23 cellular contexts compared by ENCODE assay signal in genomic region chr19:54477650-54478049, GRCh38. TPM values are rescaled to one million over a fixed set of nuclear protein-coding genes. Genes with fewer than 3 reads are reported as not detected.
DNase-seq lines count a peak whose midpoint lies in the region; ATAC-seq, FAIRE-seq and TF ChIP-seq lines count a peak whose summit lies in the region.
"Had no signal": no experiment of that assay in that cellular context is flagged by ENCODE, and none has a peak within 500 bp of the region (broad histone marks: within the 10 kb centered on the region; RNA-seq: fewer than 3 reads in every experiment).

No MANE protein-coding gene starts in this region.

- H3K27ac Mint-ChIP-seq in activated CD8-positive, alpha-beta T cell treated with anti-CD3 and anti-CD28 coated beads for 36 hours, result no peak overlapping the region

- peaks cover 11% of the 10 kb centered on the region for H3K4me1 Mint-ChIP-seq in activated CD8-positive, alpha-beta T cell treated with anti-CD3 and anti-CD28 coated beads for 36 hours (ENCODE audit: low read depth)

- H3K4me3 ChIP-seq in choroid plexus epithelial cell (ENCODE audit: low read depth, low read length) (no peak overlapping the region), HepG2 (replicated peaks in 1 of 3; ENCODE audit: insufficient read depth in 1 of 3, low read depth in 2 of 3, low read length in 3 of 3) (no peak overlapping the region)
- H3K4me3 ChIP-seq: ascending aorta, prostate gland, suprapubic skin had no signal

- CTCF ChIA-PET in HepG2 (lab: Yijun Ruan, JAX; ENCODE audit: low intra/inter-chr PET ratio, low total read pairs), result no interaction called here
- CTCF ChIA-PET in activated CD8-positive, alpha-beta T cell treated with anti-CD3 and anti-CD28 coated beads for 36 hours (lab: Charles Lee), result interaction anchor here (1.3 to 6.6 kb wide), 4 partner anchors 174 to 203 kb away, joined by 3 to 66 read pairs (median 4); no protein-coding TSS in a partner anchor

- intact Hi-C loops in HepG2 (cut with micrococcal nuclease; ENCODE audit: unreplicated experiment), result loop anchor here (2.0 kb wide), 1 partner anchor 199 kb away; no protein-coding TSS in a partner anchor
- intact Hi-C loops in activated CD8-positive, alpha-beta T cell treated with anti-CD3 and anti-CD28 coated beads for 36 hours (cut with micrococcal nuclease), result loop anchor here (5.0 kb wide), 1 partner anchor 195 kb away; no protein-coding TSS in a partner anchor

- no peak overlapping the region for H3K4me2 ChIP-seq in HepG2 (ENCODE audit: low read depth, low read length)

- no peaks in the 10 kb centered on the region for H3K27me3 ChIP-seq in HepG2 (ENCODE audit: control insufficient read depth in 1 of 2, insufficient read depth in 2 of 2, low read length in 2 of 2)
- H3K27me3 ChIP-seq: ascending aorta had no signal

- no peak for TF ChIP-seq POLR2A in HepG2 (IDR thresholded peaks at IDR 0.05; ENCODE audit: insufficient read depth in 1 of 2, low read depth in 2 of 2, low read length in 2 of 2)

- POLR2A ChIA-PET in HepG2 (lab: Yijun Ruan, JAX), result no interaction called here
- POLR2A ChIA-PET in activated CD8-positive, alpha-beta T cell treated with anti-CD3 and anti-CD28 coated beads for 36 hours (lab: Charles Lee), result no interaction called here

- H3K27me3 Mint-ChIP-seq in activated CD8-positive, alpha-beta T cell treated with anti-CD3 and anti-CD28 coated beads for 36 hours, result peaks cover 22% of the 10 kb centered on the region

- TF ChIP-seq RAD21 in HepG2 (CRISPR knock-in tag; IDR thresholded peaks at IDR 0.05), result no peak

- no peak for FAIRE-seq in HepG2 (lab: Jason Lieb, UNC)
- FAIRE-seq: colon, endothelial cell of umbilical vein had no signal

- no TSS peak for BruUV-seq in HepG2 (replicated peaks; lab: Mats Ljungman, UMichigan)

- no peak overlapping the region for H2AFZ ChIP-seq in HepG2 (ENCODE audit: low read length)

- in situ Hi-C loops in HepG2 (cut with HindIII; ENCODE audit: extremely low pct_ligation_motif_present, low pct_unique_long_range_greater_than_20kb), result loop anchor here (10.0 kb wide), 1 partner anchor 197 kb away; no protein-coding TSS in a partner anchor

- H3K9me3 Mint-ChIP-seq in activated CD8-positive, alpha-beta T cell treated with anti-CD3 and anti-CD28 coated beads for 36 hours, result no peaks in the 10 kb centered on the region
- H3K9me3 Mint-ChIP-seq: natural killer cell had no signal

- no peak overlapping the region for H3K4me3 Mint-ChIP-seq in activated CD8-positive, alpha-beta T cell treated with anti-CD3 and anti-CD28 coated beads for 36 hours
- H3K4me3 Mint-ChIP-seq: natural killer cell had no signal

- 14% methylated on average over 3 of the region's 3 CpGs for WGBS in HepG2 (ENCODE audit: low lambda C conversion rate)

- TF ChIP-seq EP300 in HepG2 (IDR thresholded peaks at IDR 0.05; ENCODE audit: low read depth in 2 of 2, low read length in 2 of 2) (no peak), HepG2 (CRISPR knock-in tag; IDR thresholded peaks at IDR 0.05; ENCODE audit: borderline replicate concordance) (no peak)

- no peak overlapping the region for H3K27ac ChIP-seq in HepG2 (ENCODE audit: extremely low read length, insufficient read depth, low read length)
- H3K27ac ChIP-seq: ascending aorta, prostate gland, suprapubic skin had no signal

- no peak overlapping the region for H3K9ac ChIP-seq in HepG2 (ENCODE audit: insufficient read depth, low read depth, low read length)

- H3K36me3 ChIP-seq in HepG2 (replicated peaks in 1 of 2; ENCODE audit: control insufficient read depth in 1 of 2, insufficient read depth in 2 of 2, low read length in 2 of 2), result no peaks in the 10 kb centered on the region
- H3K36me3 ChIP-seq: ascending aorta, prostate gland, suprapubic skin had no signal

- no peaks in the 10 kb centered on the region for H3K79me2 ChIP-seq in HepG2 (ENCODE audit: insufficient read depth, low read length)

- H4K20me1 ChIP-seq in HepG2 (ENCODE audit: insufficient read depth, low read length), result no peaks in the 10 kb centered on the region

- no peaks in the 10 kb centered on the region for H3K36me3 Mint-ChIP-seq in activated CD8-positive, alpha-beta T cell treated with anti-CD3 and anti-CD28 coated beads for 36 hours (ENCODE audit: low read depth)
- H3K36me3 Mint-ChIP-seq: natural killer cell had no signal

- peak; percentile 68 for ATAC-seq in HepG2
- ATAC-seq in HG02678 (IDR thresholded peaks at IDR 0.05; ENCODE audit: unreplicated experiment), result no peak
- no peak for ATAC-seq in GM21825 (IDR thresholded peaks at IDR 0.05; ENCODE audit: unreplicated experiment)
- ATAC-seq in activated CD8-positive, alpha-beta T cell treated with anti-CD3 and anti-CD28 coated beads for 36 hours, result no peak
- ATAC-seq: natural killer cell had no signal

- H3K9me3 ChIP-seq in HepG2 (ENCODE audit: low read length), result no peaks in the 10 kb centered on the region
- H3K9me3 ChIP-seq: ascending aorta, prostate gland, suprapubic skin had no signal

- peaks cover 28% of the 10 kb centered on the region for H3K4me1 ChIP-seq in HepG2 (ENCODE audit: insufficient read depth, low read length)
- H3K4me1 ChIP-seq: prostate gland had no signal

- DNase-seq in CD1c-positive myeloid dendritic cell (ENCODE audit: extremely low spot score), result peak; percentile 26
- DNase-seq in NCI-H82 (lab: John Stamatoyannopoulos, UW), result peak; percentile 63
- peak; percentile 22 for DNase-seq in choroid plexus epithelial cell (ENCODE audit: low read depth)
- no peak for DNase-seq in HepG2 (ENCODE audit: low spot score)
- no peak for DNase-seq in HCEC 1CT
- no peak for DNase-seq in activated CD8-positive, alpha-beta T cell treated with anti-CD3 and anti-CD28 coated beads for 36 hours
- DNase-seq: activated CD4-positive, alpha-beta T cell treated with anti-CD3 and anti-CD28 coated beads for 4 hours; activated CD8-positive, alpha-beta memory T cell treated with anti-CD3 and anti-CD28 coated beads, Interleukin-2, amount 50 U/mL, for 4 hours; activated naive CD4-positive, alpha-beta T cell; GDM1; MM.1S; natural killer cell; NCI-H187 treated with DMSO at 0.1 percent for 48 hours; NCI-H446; SHP77 had no signal

- peak; percentile 31 for TF ChIP-seq CTCF in choroid plexus epithelial cell (conservative IDR thresholded peaks at IDR 0.05; ENCODE audit: low read depth, low read length)
- peak; percentile 35 for TF ChIP-seq CTCF in HepG2 (CRISPR knock-in tag; IDR thresholded peaks at IDR 0.05)
- no peak for TF ChIP-seq CTCF in activated CD8-positive, alpha-beta T cell treated with anti-CD3 and anti-CD28 coated beads for 36 hours (IDR thresholded peaks at IDR 0.05)

RNA-seq across cellular contexts. Expression of gene CDC42EP5, which starts 4.6 kb away (rescaled TPM):
- 0.83 and 1.6 TPM in 2 replicates for total RNA-seq in HepG2 (2016; rRNA removed; fragmentation: Illumina TruSeq; extraction: Trizol)
- total RNA-seq in HepG2 (2016; cell fraction: cytosol; rRNA removed; fragmentation: Illumina TruSeq; extraction: Trizol; ENCODE audit: low read depth), result 1.4 and 3.2 TPM in 2 replicates
- total RNA-seq in HepG2 (2016; cell fraction: insoluble cytoplasmic fraction; rRNA removed; fragmentation: Illumina TruSeq; extraction: Trizol), result 1.00 and 1.6 TPM in 2 replicates
- 1.4 and 1.9 TPM in 2 replicates for total RNA-seq in HepG2 (2016; cell fraction: membrane; rRNA removed; fragmentation: Illumina TruSeq; extraction: Trizol)
- not detected in 2 replicates for total RNA-seq in HepG2 (2016; cell fraction: nucleus; rRNA removed; fragmentation: Illumina TruSeq; extraction: Trizol)
- 0.34 and 0.41 TPM in 2 replicates for polyA plus RNA-seq in HepG2 (2011; rRNA removed)
- polyA plus RNA-seq in HepG2 (2011; cell fraction: cytosol; rRNA removed), result 0.37 and 0.90 TPM in 2 replicates
- 0.35 and 0.56 TPM in 2 replicates for polyA plus RNA-seq in HepG2 (2011; cell fraction: nucleus; rRNA removed)
- polyA plus RNA-seq in HepG2 (2012), result 0.92 and 0.97 TPM in 2 replicates
- polyA plus RNA-seq in HepG2 (2016; cell fraction: cytosol; fragmentation: Illumina TruSeq; extraction: Trizol; ENCODE audit: low read depth), result 2.2 and 4.1 TPM in 2 replicates
- polyA plus RNA-seq in HepG2 (2016; cell fraction: insoluble cytoplasmic fraction; fragmentation: Illumina TruSeq; extraction: Trizol; ENCODE audit: low read depth), result 2.3 and 3.1 TPM in 2 replicates
- 4.7 and 5.9 TPM in 2 replicates for polyA plus RNA-seq in HepG2 (2016; cell fraction: membrane; fragmentation: Illumina TruSeq; extraction: Trizol; ENCODE audit: low read depth)
- 1.2 and 2.4 TPM in 2 replicates for polyA plus RNA-seq in HepG2 (2016; cell fraction: nucleus; fragmentation: Illumina TruSeq; extraction: Trizol; ENCODE audit: insufficient read depth, low read depth)
- 0.54 TPM in 1 of 2 replicates, not detected in the other for polyA minus RNA-seq in HepG2 (2011; rRNA and poly(A)+ RNA removed; ENCODE audit: low replicate concordance)
- polyA minus RNA-seq in HepG2 (2011; cell fraction: cytosol; rRNA and poly(A)+ RNA removed), result 0.79 TPM in 1 of 2 replicates, not detected in the other
- not detected in 2 replicates for polyA minus RNA-seq in HepG2 (2011; cell fraction: nucleus; rRNA and poly(A)+ RNA removed)
- under 1 TPM; 0.45 to 0.83 TPM for total RNA-seq in activated CD8-positive, alpha-beta T cell treated with anti-CD3 and anti-CD28 coated beads for 36 hours
- total RNA-seq: natural killer cell had no signal

RNA-seq across cellular contexts. Expression of gene LENG9, which starts 14.1 kb away (rescaled TPM):
- 1.5 and 2.9 TPM in 2 replicates for total RNA-seq in HepG2 (2016; rRNA removed; fragmentation: Illumina TruSeq; extraction: Trizol)
- 0.88 and 1.1 TPM in 2 replicates for total RNA-seq in HepG2 (2016; cell fraction: cytosol; rRNA removed; fragmentation: Illumina TruSeq; extraction: Trizol; ENCODE audit: low read depth)
- 1.8 and 2.6 TPM in 2 replicates for total RNA-seq in HepG2 (2016; cell fraction: insoluble cytoplasmic fraction; rRNA removed; fragmentation: Illumina TruSeq; extraction: Trizol)
- total RNA-seq in HepG2 (2016; cell fraction: membrane; rRNA removed; fragmentation: Illumina TruSeq; extraction: Trizol), result 1.8 and 2.1 TPM in 2 replicates
- 1.9 and 2.7 TPM in 2 replicates for total RNA-seq in HepG2 (2016; cell fraction: nucleus; rRNA removed; fragmentation: Illumina TruSeq; extraction: Trizol)
- polyA plus RNA-seq in HepG2 (2011; rRNA removed), result 0.75 and 1.2 TPM in 2 replicates
- polyA plus RNA-seq in HepG2 (2011; cell fraction: cytosol; rRNA removed), result 0.86 and 1.8 TPM in 2 replicates
- 1.7 TPM in 2 replicates for polyA plus RNA-seq in HepG2 (2011; cell fraction: nucleus; rRNA removed)
- 1.5 and 1.8 TPM in 2 replicates for polyA plus RNA-seq in HepG2 (2012)
- polyA plus RNA-seq in HepG2 (2016; cell fraction: cytosol; fragmentation: Illumina TruSeq; extraction: Trizol; ENCODE audit: low read depth), result 0.32 and 0.38 TPM in 2 replicates
- polyA plus RNA-seq in HepG2 (2016; cell fraction: insoluble cytoplasmic fraction; fragmentation: Illumina TruSeq; extraction: Trizol; ENCODE audit: low read depth), result 1.4 and 1.5 TPM in 2 replicates
- 0.65 and 1.0 TPM in 2 replicates for polyA plus RNA-seq in HepG2 (2016; cell fraction: membrane; fragmentation: Illumina TruSeq; extraction: Trizol; ENCODE audit: low read depth)
- 0.95 and 1.2 TPM in 2 replicates for polyA plus RNA-seq in HepG2 (2016; cell fraction: nucleus; fragmentation: Illumina TruSeq; extraction: Trizol; ENCODE audit: insufficient read depth, low read depth)
- polyA minus RNA-seq in HepG2 (2011; rRNA and poly(A)+ RNA removed; ENCODE audit: low replicate concordance), result 5.7 and 6.2 TPM in 2 replicates
- polyA minus RNA-seq in HepG2 (2011; cell fraction: cytosol; rRNA and poly(A)+ RNA removed), result 3.4 and 3.7 TPM in 2 replicates
- polyA minus RNA-seq in HepG2 (2011; cell fraction: nucleus; rRNA and poly(A)+ RNA removed), result 2.7 and 3.9 TPM in 2 replicates
- 1 to 10 TPM; 4.3 to 5.5 TPM for total RNA-seq in activated CD8-positive, alpha-beta T cell treated with anti-CD3 and anti-CD28 coated beads for 36 hours

RNA-seq across cellular contexts. Expression of gene LAIR2, which starts 25.0 kb away (rescaled TPM):
- total RNA-seq in HepG2 (2016; rRNA removed; fragmentation: Illumina TruSeq; extraction: Trizol), result 0.76 and 1.3 TPM in 2 replicates
- 0.81 and 1.1 TPM in 2 replicates for total RNA-seq in HepG2 (2016; cell fraction: cytosol; rRNA removed; fragmentation: Illumina TruSeq; extraction: Trizol; ENCODE audit: low read depth)
- total RNA-seq in HepG2 (2016; cell fraction: insoluble cytoplasmic fraction; rRNA removed; fragmentation: Illumina TruSeq; extraction: Trizol), result 0.92 and 0.93 TPM in 2 replicates
- total RNA-seq in HepG2 (2016; cell fraction: membrane; rRNA removed; fragmentation: Illumina TruSeq; extraction: Trizol), result 0.34 and 0.46 TPM in 2 replicates
- not detected in 2 replicates for total RNA-seq in HepG2 (2016; cell fraction: nucleus; rRNA removed; fragmentation: Illumina TruSeq; extraction: Trizol)
- polyA plus RNA-seq in HepG2 (2011; rRNA removed), result 1.9 and 3.6 TPM in 2 replicates
- 1.6 and 2.5 TPM in 2 replicates for polyA plus RNA-seq in HepG2 (2011; cell fraction: cytosol; rRNA removed)
- polyA plus RNA-seq in HepG2 (2011; cell fraction: nucleus; rRNA removed), result 1.1 TPM in 1 of 2 replicates, not detected in the other
- polyA plus RNA-seq in HepG2 (2012), result 0.46 and 0.76 TPM in 2 replicates
- 1.2 and 1.3 TPM in 2 replicates for polyA plus RNA-seq in HepG2 (2016; cell fraction: cytosol; fragmentation: Illumina TruSeq; extraction: Trizol; ENCODE audit: low read depth)
- 0.67 TPM in 1 of 2 replicates, not detected in the other for polyA plus RNA-seq in HepG2 (2016; cell fraction: insoluble cytoplasmic fraction; fragmentation: Illumina TruSeq; extraction: Trizol; ENCODE audit: low read depth)
- 0.65 TPM in 1 of 2 replicates, not detected in the other for polyA plus RNA-seq in HepG2 (2016; cell fraction: membrane; fragmentation: Illumina TruSeq; extraction: Trizol; ENCODE audit: low read depth)
- 1.3 and 2.0 TPM in 2 replicates for polyA plus RNA-seq in HepG2 (2016; cell fraction: nucleus; fragmentation: Illumina TruSeq; extraction: Trizol; ENCODE audit: insufficient read depth, low read depth)
- not detected in 2 replicates for polyA minus RNA-seq in HepG2 (2011; rRNA and poly(A)+ RNA removed; ENCODE audit: low replicate concordance)
- polyA minus RNA-seq in HepG2 (2011; cell fraction: cytosol; rRNA and poly(A)+ RNA removed), result not detected in 2 replicates
- polyA minus RNA-seq in HepG2 (2011; cell fraction: nucleus; rRNA and poly(A)+ RNA removed), result not detected in 2 replicates
- 1 to 10 TPM; 1.5 to 2.1 TPM for total RNA-seq in activated CD8-positive, alpha-beta T cell treated with anti-CD3 and anti-CD28 coated beads for 36 hours
- total RNA-seq: ascending aorta, endothelial cell of umbilical vein, glomerular endothelial cell, prostate gland, suprapubic skin had no signal
- polyA plus RNA-seq: endothelial cell of umbilical vein had no signal

RNA-seq across cellular contexts. Expression of gene LENG8, which starts 28.7 kb away (rescaled TPM):
- total RNA-seq in HepG2 (2016; rRNA removed; fragmentation: Illumina TruSeq; extraction: Trizol), result 5.8 and 14.3 TPM in 2 replicates
- total RNA-seq in HepG2 (2016; cell fraction: cytosol; rRNA removed; fragmentation: Illumina TruSeq; extraction: Trizol; ENCODE audit: low read depth), result 1.1 and 2.1 TPM in 2 replicates
- 4.7 and 13.0 TPM in 2 replicates for total RNA-seq in HepG2 (2016; cell fraction: insoluble cytoplasmic fraction; rRNA removed; fragmentation: Illumina TruSeq; extraction: Trizol)
- total RNA-seq in HepG2 (2016; cell fraction: membrane; rRNA removed; fragmentation: Illumina TruSeq; extraction: Trizol), result 4.0 TPM in 2 replicates
- 28.1 and 29.6 TPM in 2 replicates for total RNA-seq in HepG2 (2016; cell fraction: nucleus; rRNA removed; fragmentation: Illumina TruSeq; extraction: Trizol)
- polyA plus RNA-seq in HepG2 (2011; rRNA removed), result 38.3 and 41.9 TPM in 2 replicates
- polyA plus RNA-seq in HepG2 (2011; cell fraction: cytosol; rRNA removed), result 3.2 and 6.8 TPM in 2 replicates
- 519 and 637 TPM in 2 replicates for polyA plus RNA-seq in HepG2 (2011; cell fraction: nucleus; rRNA removed)
- polyA plus RNA-seq in HepG2 (2012), result 46.6 and 63.0 TPM in 2 replicates
- 0.46 and 0.71 TPM in 2 replicates for polyA plus RNA-seq in HepG2 (2016; cell fraction: cytosol; fragmentation: Illumina TruSeq; extraction: Trizol; ENCODE audit: low read depth)
- polyA plus RNA-seq in HepG2 (2016; cell fraction: insoluble cytoplasmic fraction; fragmentation: Illumina TruSeq; extraction: Trizol; ENCODE audit: low read depth), result 5.1 and 9.7 TPM in 2 replicates
- polyA plus RNA-seq in HepG2 (2016; cell fraction: membrane; fragmentation: Illumina TruSeq; extraction: Trizol; ENCODE audit: low read depth), result 1.5 and 2.8 TPM in 2 replicates
- polyA plus RNA-seq in HepG2 (2016; cell fraction: nucleus; fragmentation: Illumina TruSeq; extraction: Trizol; ENCODE audit: insufficient read depth, low read depth), result 151 and 199 TPM in 2 replicates
- 27.1 and 40.7 TPM in 2 replicates for polyA minus RNA-seq in HepG2 (2011; rRNA and poly(A)+ RNA removed; ENCODE audit: low replicate concordance)
- polyA minus RNA-seq in HepG2 (2011; cell fraction: cytosol; rRNA and poly(A)+ RNA removed), result 10.7 and 13.3 TPM in 2 replicates
- 60.4 and 69.7 TPM in 2 replicates for polyA minus RNA-seq in HepG2 (2011; cell fraction: nucleus; rRNA and poly(A)+ RNA removed)
- total RNA-seq in activated CD8-positive, alpha-beta T cell treated with anti-CD3 and anti-CD28 coated beads for 36 hours, result 100 to 1,000 TPM; 165 to 170 TPM

Comparison
In these comparisons a context has a peak if more than half of its experiments do, and no peak if none do; other contexts are left out.
1. DNase-seq: peak in CD1c-positive myeloid dendritic cell (single experiment), NCI-H82 (single experiment) and choroid plexus epithelial cell (single experiment); none in HepG2 (single experiment), HCEC 1CT (single experiment) and activated CD8-positive, alpha-beta T cell treated with anti-CD3 and anti-CD28 coated beads for 36 hours (single experiment).